In genomic region chr3:102745881-102746280, GRCh38 we compare ENCODE assay signal across 16 cellular contexts.
DNase-seq lines count a peak whose midpoint lies in the region; ATAC-seq and TF ChIP-seq lines count a peak whose summit lies in the region.
"Had no signal": no experiment of that assay in that cellular context is flagged by ENCODE, and none has a peak within 500 bp of the region (broad histone marks: within the 10 kb centered on the region; RNA-seq: fewer than 3 reads in every experiment).

No MANE protein-coding gene starts in this region.

- H4K20me1 ChIP-seq in PC-3 (ENCODE audit: low read length) (no peaks in the 10 kb centered on the region), fibroblast of lung (ENCODE audit: control insufficient read depth, extremely low read depth, insufficient read depth, low read length) (no peaks in the 10 kb centered on the region)

- no TSS peak for BruUV-seq in PC-3 (replicated peaks; lab: Mats Ljungman, UMichigan)

- TF ChIP-seq POLR2A in gastroesophageal sphincter (IDR thresholded peaks at IDR 0.05) = no peak

- H3K79me2 ChIP-seq in PC-3 (ENCODE audit: low read length) = no peaks in the 10 kb centered on the region
- no peaks in the 10 kb centered on the region for H3K79me2 ChIP-seq in fibroblast of lung (ENCODE audit: control insufficient read depth, insufficient read depth, low read length)

- H3K9me2 ChIP-seq in PC-3 (replicated peaks; ENCODE audit: low read length) = no peaks in the 10 kb centered on the region

- H3K9me3 ChIP-seq in heart right ventricle (no peaks in the 10 kb centered on the region), PC-3 (ENCODE audit: low read length) (no peaks in the 10 kb centered on the region), fibroblast of lung (ENCODE audit: control insufficient read depth, insufficient read depth, low read depth, low read length) (no peaks in the 10 kb centered on the region), gastroesophageal sphincter (no peaks in the 10 kb centered on the region)
- H3K9me3 ChIP-seq: gastrocnemius medialis had no signal

- intact Hi-C loops in heart right ventricle (cut with DNase I) = no loop called here
- intact Hi-C loops in cardiac septum (cut with DNase I) = no loop called here
- intact Hi-C loops in PC-3 (cut with micrococcal nuclease) = no loop called here

- H3K36me3 ChIP-seq in heart right ventricle (no peaks in the 10 kb centered on the region), PC-3 (ENCODE audit: low read depth, low read length) (no peaks in the 10 kb centered on the region), fibroblast of lung (ENCODE audit: control insufficient read depth, insufficient read depth, low read length) (no peaks in the 10 kb centered on the region), gastroesophageal sphincter (no peaks in the 10 kb centered on the region)
- H3K36me3 ChIP-seq: gastrocnemius medialis had no signal

- WGBS in heart right ventricle, 2 donors = 64 to 65% methylated on average over 4 of the region's 4 CpGs
- 64 to 72% methylated on average over 4 of the region's 4 CpGs for WGBS in gastroesophageal sphincter (ENCODE audit: low coverage in 1 of 2), 2 donors

- no peak for DNase-seq in heart right ventricle
- DNase-seq in cardiac septum (ENCODE audit: low spot score) = no peak
- DNase-seq in PC-3 = peak; percentile 44
- DNase-seq in fibroblast of lung (ENCODE audit: low read depth in 2 of 2) = peak; percentile 8 to 18
- DNase-seq in KBM-7 = no peak
- DNase-seq in NCI-H1930 (lab: John Stamatoyannopoulos, UW) = no peak
- DNase-seq: activated CD8-positive, alpha-beta memory T cell treated with anti-CD3 and anti-CD28 coated beads for 24 hours; activated naive CD4-positive, alpha-beta T cell treated with anti-CD3 and anti-CD28 coated beads, Interleukin-2, amount 50 U/mL, for 16 hours; gastrocnemius medialis; left colon; stimulated activated CD4-positive, alpha-beta T cell treated with anti-CD3 and anti-CD28 coated beads, Interleukin-12 subunit alpha, Interleukin-12 subunit beta, amount 100 ng/mL, for 4 hours; trophoblast cell had no signal

- CTCF ChIA-PET in PC-3 (lab: Charles Lee) = no interaction called here

- TF ChIP-seq CTCF in heart right ventricle (IDR thresholded peaks at IDR 0.05) (peak in 5 of 9 donors; percentile 8 to 33 (median 8)), PC-3 (conservative IDR thresholded peaks at IDR 0.05; ENCODE audit: low read depth, low read length) (peak; percentile 59), fibroblast of lung (conservative IDR thresholded peaks at IDR 0.05 in 1 of 2, IDR thresholded peaks at IDR 0.05 in 1 of 2; ENCODE audit: low read depth in 1 of 2, low read length in 2 of 2) (peak in 1 of 2 donors; percentile 22), gastroesophageal sphincter (IDR thresholded peaks at IDR 0.05) (no peak)

- H3K9ac ChIP-seq in PC-3 (ENCODE audit: low read length) = no peak overlapping the region
- H3K9ac ChIP-seq in fibroblast of lung (ENCODE audit: insufficient read depth, low read length) = no peak overlapping the region

- POLR2A ChIA-PET in PC-3 (lab: Charles Lee; ENCODE audit: unreplicated experiment) = no interaction called here

- H3K27ac ChIP-seq in heart right ventricle (no peak overlapping the region), PC-3 (ENCODE audit: low read length) (no peak overlapping the region), fibroblast of lung (ENCODE audit: insufficient read depth, low read length) (no peak overlapping the region), gastroesophageal sphincter (no peak overlapping the region)
- H3K27ac ChIP-seq: coronary artery, gastrocnemius medialis, HL-60 had no signal

- H3K4me2 ChIP-seq in PC-3 (ENCODE audit: low read length) = no peak overlapping the region
- H3K4me2 ChIP-seq in fibroblast of lung (ENCODE audit: extremely low read depth, insufficient read depth, low read length) = no peak overlapping the region

- H3K27me3 ChIP-seq in heart right ventricle (no peaks in the 10 kb centered on the region), PC-3 (ENCODE audit: low read length) (no peaks in the 10 kb centered on the region), fibroblast of lung (ENCODE audit: control insufficient read depth, insufficient read depth, low read length) (no peaks in the 10 kb centered on the region), gastroesophageal sphincter (no peaks in the 10 kb centered on the region)
- H3K27me3 ChIP-seq: gastrocnemius medialis had no signal

- H2AFZ ChIP-seq in PC-3 (ENCODE audit: low read length) (no peak overlapping the region), fibroblast of lung (ENCODE audit: low read length) (no peak overlapping the region)

- no peaks in the 10 kb centered on the region for H3F3A ChIP-seq in PC-3 (ENCODE audit: low read length, unreplicated experiment)

- TF ChIP-seq EP300 in gastroesophageal sphincter (IDR thresholded peaks at IDR 0.05) = no peak

- H3K4me3 ChIP-seq in heart right ventricle = no peak overlapping the region
- no peak overlapping the region for H3K4me3 ChIP-seq in PC-3 (ENCODE audit: low read length)
- H3K4me3 ChIP-seq in fibroblast of lung (replicated peaks in 1 of 4; ENCODE audit: control extremely low read depth in 1 of 4, insufficient read depth in 1 of 4, low read depth in 3 of 4, low read length in 4 of 4) = no peak overlapping the region
- no peak overlapping the region for H3K4me3 ChIP-seq in gastroesophageal sphincter
- H3K4me3 ChIP-seq: coronary artery, gastrocnemius medialis had no signal

- in situ Hi-C loops in KBM-7 (cut with MboI; ENCODE audit: low pct_unique_long_range_greater_than_20kb, low sequenced_read_pairs) = no loop called here

- ATAC-seq in heart right ventricle (no peak), PC-3 (peak; percentile 82), HG03354 (IDR thresholded peaks at IDR 0.05; ENCODE audit: poor library complexity, severe bottlenecking, unreplicated experiment) (no peak), gastroesophageal sphincter (no peak)
- ATAC-seq: gastrocnemius medialis, left colon had no signal

- no peaks in the 10 kb centered on the region for H3K4me1 ChIP-seq in heart right ventricle
- no peaks in the 10 kb centered on the region for H3K4me1 ChIP-seq in PC-3 (ENCODE audit: insufficient read depth, low read length)
- H3K4me1 ChIP-seq in fibroblast of lung (ENCODE audit: control insufficient read depth, extremely low read depth, insufficient read depth, low read length) = no peaks in the 10 kb centered on the region
- no peaks in the 10 kb centered on the region for H3K4me1 ChIP-seq in gastroesophageal sphincter
- H3K4me1 ChIP-seq: gastrocnemius medialis had no signal

Comparison
In these comparisons a context has a peak if more than half of its experiments do, and no peak if none do; other contexts are left out.
1. DNase-seq: peak in PC-3 (single experiment) and fibroblast of lung (2 of 2); none in heart right ventricle (0 of 2), cardiac septum (single experiment), KBM-7 (single experiment) and NCI-H1930 (0 of 2).
2. CTCF ChIP-seq: peak in heart right ventricle (5 of 9) and PC-3 (single experiment); none in gastroesophageal sphincter (0 of 4).